Comparison of ENCODE assay signal across 8 cellular contexts in genomic region chr5:2151301-2151888, GRCh38.
DNase-seq lines count a peak whose midpoint lies in the region; ATAC-seq, FAIRE-seq and TF ChIP-seq lines count a peak whose summit lies in the region.
"Not testable (repeated sequence)": the region's sequence is repeated elsewhere in the genome, so short reads cannot be mapped to it uniquely, and the experiment has no call there.

No MANE protein-coding gene starts in this region.

- ATAC-seq in GM12878, result not testable (repeated sequence)

- not testable (repeated sequence) for H3K79me2 ChIP-seq in MM.1S (ENCODE audit: low read length); GM12878 (ENCODE audit: control insufficient read depth, insufficient read depth, low read length)

- not testable (repeated sequence) for H3K9me3 Mint-ChIP-seq in mesothelial cell of epicardium

- not testable (repeated sequence) for TF ChIP-seq EP300 in GM12878 (IDR thresholded peaks at IDR 0.05; ENCODE audit: borderline replicate concordance in 1 of 2, control insufficient read depth in 1 of 2, low read depth in 2 of 2, low read length in 2 of 2)

- TF ChIP-seq CTCF in C4-2B (conservative IDR thresholded peaks at IDR 0.05), result peak; percentile 98
- TF ChIP-seq CTCF in GM13977 (IDR thresholded peaks at IDR 0.05; ENCODE audit: extremely low read depth, insufficient read depth, missing control alignments), result peak; percentile 27
- peak; percentile 66 for TF ChIP-seq CTCF in MM.1S (IDR thresholded peaks at IDR 0.05; ENCODE audit: low read length)
- TF ChIP-seq CTCF in GM12878 (IDR thresholded peaks at IDR 0.05 in 2 of 3, conservative IDR thresholded peaks at IDR 0.05 in 1 of 3; ENCODE audit: control insufficient read depth in 2 of 3, extremely low read depth in 1 of 3, insufficient read depth in 1 of 3, low read depth in 3 of 3, low read length in 3 of 3), result peak; percentile 25 to 47 (median 37); a peak in 4 of 6 replicates
- TF ChIP-seq CTCF in fibroblast of the aortic adventitia (IDR thresholded peaks at IDR 0.05; ENCODE audit: insufficient read depth, low read length), result peak; percentile 76
- TF ChIP-seq CTCF in mesothelial cell of epicardium (IDR thresholded peaks at IDR 0.05; ENCODE audit: unreplicated experiment), result peak; percentile 68
- peak; percentile 11 to 23 for TF ChIP-seq CTCF in tibial artery (IDR thresholded peaks at IDR 0.05)

- H3K4me2 ChIP-seq in MM.1S (ENCODE audit: low read depth, low read length); GM12878 (ENCODE audit: control insufficient read depth, insufficient read depth): not testable (repeated sequence)

- POLR2A ChIA-PET in GM12878 (lab: Charles Lee), result not testable (repeated sequence)

- TF ChIP-seq POLR2A in GM12878 (IDR thresholded peaks at IDR 0.05; ENCODE audit: low read depth, low read length), result not testable (repeated sequence)

- not testable (repeated sequence) for H3K9ac ChIP-seq in MM.1S (ENCODE audit: low read length); GM12878 (ENCODE audit: control insufficient read depth, insufficient read depth, low read length)

- not testable (repeated sequence) for H3F3A ChIP-seq in MM.1S (ENCODE audit: insufficient read depth, low read length)

- H3K27ac ChIP-seq in C4-2B; MM.1S (ENCODE audit: low read length); GM12878 (ENCODE audit: control insufficient read depth, insufficient read depth); tibial artery: not testable (repeated sequence)

- BruUV-seq in GM12878 (replicated peaks; lab: Mats Ljungman, UMichigan), result not testable (repeated sequence)

- H2AFZ ChIP-seq in MM.1S (ENCODE audit: low read length), result 0 out of 2 replicates have a peak overlapping the region, but pooled peaks have one; percentile 2
- H2AFZ ChIP-seq in GM12878 (ENCODE audit: control insufficient read depth, low read depth, low read length), result not testable (repeated sequence)

- not testable (repeated sequence) for FAIRE-seq in GM12878 (lab: Jason Lieb, UNC)

- peaks cover 31% of the 10 kb centered on the region for H3K27me3 Mint-ChIP-seq in mesothelial cell of epicardium (ENCODE audit: low read depth)

- H3K4me1 Mint-ChIP-seq in mesothelial cell of epicardium, result not testable (repeated sequence)

- peak; percentile 38; the same call in 1 of the 2 replicates for TF ChIP-seq RAD21 in GM12878 (IDR thresholded peaks at IDR 0.05; ENCODE audit: insufficient read depth, low read depth, low read length)

- in situ Hi-C loops in GM13977 (cut with MboI; ENCODE audit: low pct_unique_long_range_greater_than_20kb, low sequenced_read_pairs, unreplicated experiment); SK-MEL-5 (cut with HindIII; ENCODE audit: low pct_unique_long_range_greater_than_20kb, low sequenced_read_pairs); GM12878 (cut with MboI): not testable (repeated sequence)

- not testable (repeated sequence) for H3K36me3 Mint-ChIP-seq in mesothelial cell of epicardium

- RAD21 ChIA-PET in GM12878 (lab: Charles Lee; ENCODE audit: unreplicated experiment), result not testable (repeated sequence)

- H3K4me3 Mint-ChIP-seq in mesothelial cell of epicardium, result not testable (repeated sequence)

- H4K20me1 ChIP-seq in MM.1S (ENCODE audit: insufficient read depth, low read length); GM12878 (ENCODE audit: control insufficient read depth, insufficient read depth): not testable (repeated sequence)

- not testable (repeated sequence) for H3K36me3 ChIP-seq in MM.1S (replicated peaks; ENCODE audit: insufficient read depth, low read length); GM12878 (ENCODE audit: control insufficient read depth in 2 of 2, insufficient read depth in 2 of 2, low read length in 1 of 2); tibial artery

- H3K4me3 ChIP-seq in MM.1S (ENCODE audit: low read length); GM12878; fibroblast of the aortic adventitia (ENCODE audit: low read depth, low read length); tibial artery: not testable (repeated sequence)

- intact Hi-C loops in GM12878 (cut with micrococcal nuclease; ENCODE audit: unreplicated experiment), result loop anchor here (5.0 kb wide), 1 partner anchor 414 kb away; no protein-coding TSS in a partner anchor
- intact Hi-C loops in tibial artery (cut with DNase I; ENCODE audit: low total_unique reads), result not testable (repeated sequence)

- H3K9me2 ChIP-seq in MM.1S (replicated peaks; ENCODE audit: insufficient read depth, low read length), result not testable (repeated sequence)

- CTCF ChIA-PET in GM12878 (lab: Yijun Ruan, JAX), result interaction anchor here (0.7 to 1.0 kb wide), 2 partner anchors 20 to 30 kb away, joined by 3 to 4 read pairs; no protein-coding TSS in a partner anchor

- 10% methylated on average over 8 of the region's 8 CpGs for WGBS in GM12878 (ENCODE audit: insufficient coverage, insufficient replicate concordance, low lambda C conversion rate, missing lambda C conversion rate)

- not testable (repeated sequence) for H3K4me1 ChIP-seq in MM.1S (ENCODE audit: low read length); GM12878 (ENCODE audit: control insufficient read depth, insufficient read depth, low read length); tibial artery

- not testable (repeated sequence) for H3K27ac Mint-ChIP-seq in mesothelial cell of epicardium

- SMC1A ChIA-PET in GM12878 (lab: Charles Lee; ENCODE audit: uncharacterized antibody, unreplicated experiment), result not testable (repeated sequence)

- not testable (repeated sequence) for H3K9me3 ChIP-seq in MM.1S (replicated peaks; ENCODE audit: insufficient read depth, low read length); GM12878 (replicated peaks; ENCODE audit: control insufficient read depth, insufficient read depth, low read length); tibial artery

- not testable (repeated sequence) for DNase-seq in GM13977 (ENCODE audit: low spot score); GM12878 (ENCODE audit: low read depth, low spot score); mesothelial cell of epicardium (ENCODE audit: low spot score in 2 of 2, unreplicated experiment in 2 of 2); tibial artery
- DNase-seq in MM.1S (peak; percentile 24), SK-MEL-5 (ENCODE audit: low read depth, low spot score) (peak; percentile 60), fibroblast of the aortic adventitia (ENCODE audit: low read depth) (peak; percentile 26)

- H3K27me3 ChIP-seq in MM.1S (replicated peaks; ENCODE audit: insufficient read depth, low read length); GM12878 (replicated peaks in 1 of 2; ENCODE audit: control insufficient read depth in 2 of 2, insufficient read depth in 2 of 2, low read length in 1 of 2); tibial artery: not testable (repeated sequence)

TF ChIP-seq in GM12878, 131 proteins besides CTCF, POLR2A, EP300 and RAD21:
- 0 out of 2 replicates have a peak, but pooled peaks have one; percentile 10 for TF ChIP-seq SMC3 (IDR thresholded peaks at IDR 0.05; ENCODE audit: borderline replicate concordance, low read length)

Comparison
In these comparisons a context has a peak if more than half of its experiments do, and no peak if none do; other contexts are left out.
1. CTCF ChIP-seq: peak in every context shown above with its lines; median percentile 98 in C4-2B; 76 in fibroblast of the aortic adventitia; 68 in mesothelial cell of epicardium; 66 in MM.1S; 37 in GM12878; 27 in GM13977; 17 in tibial artery.